In genomic region chr3:150146891-150147761, GRCh38 we compare ENCODE assay signal across 8 cellular contexts.
DNase-seq lines count a peak whose midpoint lies in the region; ATAC-seq and TF ChIP-seq lines count a peak whose summit lies in the region.

No MANE protein-coding gene starts in this region.

- H2AFZ ChIP-seq in hepatocyte, result no peak overlapping the region

- H4K20me1 ChIP-seq in hepatocyte (ENCODE audit: insufficient read depth, poor library complexity, severe bottlenecking), result no peaks in the 10 kb centered on the region

- TF ChIP-seq CTCF in hepatocyte (IDR thresholded peaks at IDR 0.05; ENCODE audit: poor library complexity), result no peak

- 71% methylated on average over 11 of the region's 11 CpGs for WGBS in hepatocyte (ENCODE audit: low lambda C conversion rate, missing lambda C conversion rate)

- H3K36me3 ChIP-seq in SJSA1 (no peaks in the 10 kb centered on the region), hepatocyte (replicated peaks; ENCODE audit: insufficient read depth, low read depth) (no peaks in the 10 kb centered on the region)

- no peak for ATAC-seq in GM18873 (IDR thresholded peaks at IDR 0.05; ENCODE audit: low FRiP score, unreplicated experiment)

- peaks cover 25% of the 10 kb centered on the region for H3K4me1 ChIP-seq in SJSA1 (replicated peaks)
- peaks cover 6% of the 10 kb centered on the region for H3K4me1 ChIP-seq in hepatocyte (ENCODE audit: insufficient read depth)

- H3K27me3 ChIP-seq in SJSA1 (replicated peaks) (no peaks in the 10 kb centered on the region), hepatocyte (no peaks in the 10 kb centered on the region)

- H3K4me2 ChIP-seq in hepatocyte, result peak overlapping the region; percentile 36

- no peaks in the 10 kb centered on the region for H3K9me2 ChIP-seq in hepatocyte (replicated peaks; ENCODE audit: insufficient read depth)

- peak; percentile 4 to 14 for DNase-seq in stimulated activated CD8-positive, alpha-beta memory T cell treated with anti-CD3 and anti-CD28 coated beads, Interleukin-15, amount 100 ng/mL, for 48 hours (ENCODE audit: low read depth in 2 of 2)
- no peak for DNase-seq in stimulated activated CD8-positive, alpha-beta memory T cell treated with anti-CD3 and anti-CD28 coated beads, Interleukin-4, amount 100 ng/mL, for 48 hours
- DNase-seq in SJSA1 (ENCODE audit: low read depth in 1 of 2, low spot score in 2 of 2) (peak; percentile 65 to 69), hepatocyte (ENCODE audit: low spot score) (peak; percentile 25), OCI-M2 (lab: John Stamatoyannopoulos, UW; ENCODE audit: unreplicated experiment) (no peak), COLO668 (lab: John Stamatoyannopoulos, UW; ENCODE audit: unreplicated experiment) (no peak)
- no peak for DNase-seq in activated naive CD4-positive, alpha-beta T cell treated with anti-CD3 and anti-CD28 coated beads, Interleukin-2, amount 50 U/mL, for 16 hours

- H3K9me3 ChIP-seq in SJSA1 (replicated peaks), result no peaks in the 10 kb centered on the region
- H3K9me3 ChIP-seq in hepatocyte (ENCODE audit: low read depth), result no peaks in the 10 kb centered on the region

- H3K27ac ChIP-seq in SJSA1 (peak overlapping the region; percentile 74), hepatocyte (peak overlapping the region; percentile 72)

- no peaks in the 10 kb centered on the region for H3K79me2 ChIP-seq in hepatocyte

- H3K4me3 ChIP-seq in SJSA1, result no peak overlapping the region
- no peak overlapping the region for H3K4me3 ChIP-seq in hepatocyte

Comparison
In these comparisons a context has a peak if more than half of its experiments do, and no peak if none do; other contexts are left out.
1. DNase-seq: peak in stimulated activated CD8-positive, alpha-beta memory T cell treated with anti-CD3 and anti-CD28 coated beads, Interleukin-15, amount 100 ng/mL, for 48 hours (2 of 2), SJSA1 (2 of 2) and hepatocyte (single experiment); none in stimulated activated CD8-positive, alpha-beta memory T cell treated with anti-CD3 and anti-CD28 coated beads, Interleukin-4, amount 100 ng/mL, for 48 hours (single experiment), OCI-M2 (single experiment), activated naive CD4-positive, alpha-beta T cell treated with anti-CD3 and anti-CD28 coated beads, Interleukin-2, amount 50 U/mL, for 16 hours (single experiment) and COLO668 (single experiment).